In genomic region chr18:63697261-63697660, GRCh38 we compare ENCODE assay signal across 33 cellular contexts. TPM values are rescaled to one million over a fixed set of nuclear protein-coding genes. Genes with fewer than 3 reads are reported as not detected.
A peak's percentile ranks its signal among the peaks of the same experiment; 100 is the strongest.
DNase-seq lines count a peak whose midpoint lies in the region; ATAC-seq, FAIRE-seq and TF ChIP-seq lines count a peak whose summit lies in the region.
"Had no signal": no experiment of that assay in that cellular context is flagged by ENCODE, and none has a peak within 500 bp of the region (broad histone marks: within the 10 kb centered on the region; RNA-seq: fewer than 3 reads in every experiment).

No MANE protein-coding gene starts in this region.

- CTCF ChIA-PET in BJ (lab: Yijun Ruan, JAX) = no interaction called here

- TF ChIP-seq CTCF in BJ (IDR thresholded peaks at IDR 0.05; ENCODE audit: insufficient read depth, low read depth, low read length) (no peak), HFFc6 (IDR thresholded peaks at IDR 0.05) (no peak), suprapubic skin (IDR thresholded peaks at IDR 0.05) (no peak), upper lobe of right lung (IDR thresholded peaks at IDR 0.05) (no peak), mucosa of descending colon (IDR thresholded peaks at IDR 0.05) (no peak)

- H3K36me3 ChIP-seq in BJ (ENCODE audit: control insufficient read depth, insufficient read depth, low read length) (no peaks in the 10 kb centered on the region), mesodermal cell (ENCODE audit: control insufficient read depth, insufficient read depth, low read length) (no peaks in the 10 kb centered on the region), suprapubic skin (no peaks in the 10 kb centered on the region), upper lobe of right lung (no peaks in the 10 kb centered on the region), mucosa of descending colon (ENCODE audit: low read depth) (no peaks in the 10 kb centered on the region)
- H3K36me3 ChIP-seq: neural progenitor cell, thoracic aorta, uterus had no signal

- no peak overlapping the region for H3K4me3 Mint-ChIP-seq in HFFc6
- H3K4me3 Mint-ChIP-seq: activated CD8-positive, alpha-beta T cell treated with anti-CD3 and anti-CD28 coated beads for 36 hours; activated naive CD4-positive, alpha-beta T cell treated with anti-CD3 and anti-CD28 coated beads, Interleukin-2, amount 10 ng/mL, durations not matched to agents 7 days and 5 days; immature natural killer cell; neural progenitor cell; stimulated activated naive CD8-positive, alpha-beta T cell treated with anti-CD3 and anti-CD28 coated beads, Interleukin-15, Interleukin-2, amounts not matched to agents 100 ng/mL and 50 ng/mL, for 24 hours had no signal

- intact Hi-C loops in upper lobe of right lung (cut with DNase I) (no loop called here), mucosa of descending colon (cut with DNase I, micrococcal nuclease) (no loop called here)

- peak overlapping the region; percentile 58 for H3K27ac Mint-ChIP-seq in HFFc6
- H3K27ac Mint-ChIP-seq: activated CD8-positive, alpha-beta T cell treated with anti-CD3 and anti-CD28 coated beads for 36 hours; activated naive CD4-positive, alpha-beta T cell treated with anti-CD3 and anti-CD28 coated beads, Interleukin-2, amount 10 ng/mL, durations not matched to agents 7 days and 5 days; immature natural killer cell; neural progenitor cell; stimulated activated naive CD8-positive, alpha-beta T cell treated with anti-CD3 and anti-CD28 coated beads, Interleukin-15, Interleukin-2, amounts not matched to agents 100 ng/mL and 50 ng/mL, for 24 hours had no signal

- peaks cover 11% of the 10 kb centered on the region for H3K9me3 Mint-ChIP-seq in HFFc6
- H3K9me3 Mint-ChIP-seq: activated naive CD4-positive, alpha-beta T cell treated with anti-CD3 and anti-CD28 coated beads, Interleukin-2, amount 10 ng/mL, durations not matched to agents 7 days and 5 days had no signal

- peaks cover 49% of the 10 kb centered on the region for H3K4me1 Mint-ChIP-seq in HFFc6 (ENCODE audit: low read depth)
- H3K4me1 Mint-ChIP-seq: activated naive CD4-positive, alpha-beta T cell treated with anti-CD3 and anti-CD28 coated beads, Interleukin-2, amount 10 ng/mL, durations not matched to agents 7 days and 5 days; immature natural killer cell; neural progenitor cell had no signal

- ATAC-seq in upper lobe of right lung = no peak
- no peak for ATAC-seq in mucosa of descending colon
- ATAC-seq: activated CD8-positive, alpha-beta T cell treated with anti-CD3 and anti-CD28 coated beads for 36 hours; right cardiac atrium; Right ventricle myocardium inferior had no signal

- peaks cover 31% of the 10 kb centered on the region for H3K36me3 Mint-ChIP-seq in HFFc6 (ENCODE audit: low read depth)
- H3K36me3 Mint-ChIP-seq: activated naive CD4-positive, alpha-beta T cell treated with anti-CD3 and anti-CD28 coated beads, Interleukin-2, amount 10 ng/mL, durations not matched to agents 7 days and 5 days; immature natural killer cell; neural progenitor cell had no signal

- H3K27me3 ChIP-seq in BJ (ENCODE audit: control insufficient read depth, insufficient read depth, low read length) = no peaks in the 10 kb centered on the region
- no peaks in the 10 kb centered on the region for H3K27me3 ChIP-seq in suprapubic skin
- H3K27me3 ChIP-seq in upper lobe of right lung = no peaks in the 10 kb centered on the region
- H3K27me3 ChIP-seq: neural progenitor cell, uterus had no signal

- no peaks in the 10 kb centered on the region for H3K4me1 ChIP-seq in mesodermal cell (ENCODE audit: control insufficient read depth, insufficient read depth, low read length, poor library complexity, severe bottlenecking)
- H3K4me1 ChIP-seq in suprapubic skin = no peaks in the 10 kb centered on the region
- H3K4me1 ChIP-seq in upper lobe of right lung = no peaks in the 10 kb centered on the region
- H3K4me1 ChIP-seq in mucosa of descending colon (ENCODE audit: low read depth) = no peaks in the 10 kb centered on the region
- H3K4me1 ChIP-seq: neural progenitor cell, uterus had no signal

- no peak for FAIRE-seq in GM12891 (lab: Jason Lieb, UNC)

- H3K4me3 ChIP-seq in BJ (ENCODE audit: low read depth, low read length) = no peak overlapping the region
- H3K4me3 ChIP-seq in mesodermal cell (ENCODE audit: extremely low read depth, insufficient read depth, low read length, poor library complexity, severe bottlenecking) = no peak overlapping the region
- no peak overlapping the region for H3K4me3 ChIP-seq in suprapubic skin
- no peak overlapping the region for H3K4me3 ChIP-seq in upper lobe of right lung
- no peak overlapping the region for H3K4me3 ChIP-seq in mucosa of descending colon
- H3K4me3 ChIP-seq: neural progenitor cell, thoracic aorta, uterus had no signal

- DNase-seq in BJ (ENCODE audit: low read depth) (peak; percentile 36), HFFc6 (peak; percentile 69), astrocyte of the hippocampus (ENCODE audit: low read depth, low spot score) (peak; percentile 3), GM12891 (ENCODE audit: insufficient read length, low spot score) (no peak), suprapubic skin (ENCODE audit: low spot score in 2 of 2) (no peak), upper lobe of right lung (no peak), mucosa of descending colon (no peak)
- DNase-seq: activated CD4-positive, alpha-beta T cell treated with anti-CD3 and anti-CD28 coated beads for 1 hour; activated CD8-positive, alpha-beta memory T cell treated with anti-CD3 and anti-CD28 coated beads, Interleukin-2, amount 50 U/mL, for 48 hours; activated CD8-positive, alpha-beta T cell treated with anti-CD3 and anti-CD28 coated beads for 36 hours; activated naive CD4-positive, alpha-beta T cell treated with anti-CD3 and anti-CD28 coated beads, Interleukin-2, amount 10 ng/mL, durations not matched to agents 7 days and 5 days; C1 segment of cervical spinal cord; GF-D8; GOT3; immature natural killer cell; KG1; mammary epithelial cell; MM.1S; NCI-H1105 treated with DMSO at 0.1 percent for 48 hours; NCI-H2029 treated with DMSO at 0.1 percent for 48 hours; NCI-H2227 treated with DMSO at 0.1 percent for 48 hours; NCI-H526; right cardiac atrium; stimulated activated CD8-positive, alpha-beta memory T cell treated with anti-CD3 and anti-CD28 coated beads, Interleukin-4, amount 100 ng/mL, for 48 hours; T-helper 2 cell; uterus had no signal

- peak overlapping the region; percentile 17 for H3K27ac ChIP-seq in mesodermal cell (ENCODE audit: low read depth, low read length, severe bottlenecking)
- no peak overlapping the region for H3K27ac ChIP-seq in suprapubic skin
- H3K27ac ChIP-seq in upper lobe of right lung = no peak overlapping the region
- H3K27ac ChIP-seq: neural progenitor cell, thoracic aorta, uterus had no signal

- TF ChIP-seq EP300 in suprapubic skin (IDR thresholded peaks at IDR 0.05) = no peak

- H3K27me3 Mint-ChIP-seq in HFFc6 (ENCODE audit: insufficient read depth) = no peaks in the 10 kb centered on the region
- H3K27me3 Mint-ChIP-seq: activated CD8-positive, alpha-beta T cell treated with anti-CD3 and anti-CD28 coated beads for 36 hours; activated naive CD4-positive, alpha-beta T cell treated with anti-CD3 and anti-CD28 coated beads, Interleukin-2, amount 10 ng/mL, durations not matched to agents 7 days and 5 days; stimulated activated naive CD8-positive, alpha-beta T cell treated with anti-CD3 and anti-CD28 coated beads, Interleukin-15, Interleukin-2, amounts not matched to agents 100 ng/mL and 50 ng/mL, for 24 hours had no signal

- POLR2A ChIA-PET in BJ (lab: Charles Lee) = no interaction called here

- no peak for TF ChIP-seq POLR2A in GM12891 (IDR thresholded peaks at IDR 0.05; ENCODE audit: low read depth, low read length)
- no peak for TF ChIP-seq POLR2A in suprapubic skin (IDR thresholded peaks at IDR 0.05)

- H3K9me3 ChIP-seq in mesodermal cell (ENCODE audit: control insufficient read depth, low read length) (no peaks in the 10 kb centered on the region), suprapubic skin (no peaks in the 10 kb centered on the region), upper lobe of right lung (no peaks in the 10 kb centered on the region), mucosa of descending colon (no peaks in the 10 kb centered on the region)
- H3K9me3 ChIP-seq: thoracic aorta, uterus had no signal

- WGBS in mesodermal cell (ENCODE audit: insufficient coverage in 2 of 2), 2 experiments = no CpG with 5 or more reads among the region's 1 CpG
- WGBS in suprapubic skin = 67% methylated on average over 1 of the region's 1 CpG

TF ChIP-seq in GM12891, 5 proteins besides CTCF, POLR2A, EP300 and RAD21:
- TF ChIP-seq POLR2AphosphoS5 (IDR thresholded peaks at IDR 0.05; ENCODE audit: low read depth, low read length) = no peak
- TF ChIP-seq POU2F2 (IDR thresholded peaks at IDR 0.05; ENCODE audit: low read depth, low read length) = no peak
- TF ChIP-seq TAF1 (IDR thresholded peaks at IDR 0.05; ENCODE audit: low read depth, low read length) = no peak
- TF ChIP-seq SPI1 (IDR thresholded peaks at IDR 0.05; ENCODE audit: low read depth, low read length) = no peak
- TF ChIP-seq PAX5 (IDR thresholded peaks at IDR 0.05; ENCODE audit: insufficient read depth, low read length, severe bottlenecking) = no peak

RNA-seq across cellular contexts. Expression of gene SERPINB11, which starts 5.5 kb away (rescaled TPM):
- polyA plus RNA-seq in BJ (2011; rRNA removed) = not detected in 2 replicates
- not detected in 2 replicates for polyA minus RNA-seq in BJ (2011; rRNA and poly(A)+ RNA removed)
- not detected for total RNA-seq in HFFc6 (2021; fragmentation: NEBNext Ultra II Directional; extraction: Animal tissue kit (Norgen Biotek cat#: 25700))
- polyA plus RNA-seq in mesodermal cell (2013, experiment 1 of 2) = not detected
- polyA plus RNA-seq in mesodermal cell (2013, experiment 2 of 2) = not detected
- polyA plus RNA-seq in GM12891 (2012; ENCODE audit: low read depth, missing spikeins) = not detected
- total RNA-seq in suprapubic skin = under 1 TPM in 1 of 4 donors, not detected in 3; 0.45 TPM
- not detected for total RNA-seq in upper lobe of right lung
- not detected for total RNA-seq in mucosa of descending colon
- total RNA-seq: activated CD8-positive, alpha-beta T cell treated with anti-CD3 and anti-CD28 coated beads for 36 hours; chondrocyte; glomerular endothelial cell; mammary epithelial cell; right cardiac atrium; Right ventricle myocardium inferior; thoracic aorta; uterus had no signal
- polyA plus RNA-seq: immature natural killer cell, mammary epithelial cell, right cardiac atrium had no signal

RNA-seq across cellular contexts. Expression of gene SERPINB3, which starts 35.6 kb away (rescaled TPM):
- polyA plus RNA-seq in BJ (2011; rRNA removed) = not detected in 2 replicates
- polyA minus RNA-seq in BJ (2011; rRNA and poly(A)+ RNA removed) = not detected in 2 replicates
- not detected for total RNA-seq in HFFc6 (2021; fragmentation: NEBNext Ultra II Directional; extraction: Animal tissue kit (Norgen Biotek cat#: 25700))
- not detected for polyA plus RNA-seq in mesodermal cell (2013, experiment 1 of 2)
- polyA plus RNA-seq in mesodermal cell (2013, experiment 2 of 2) = not detected
- not detected for polyA plus RNA-seq in GM12891 (2012; ENCODE audit: low read depth, missing spikeins)
- total RNA-seq in suprapubic skin (10 to 100 TPM in 3 of 4 donors, 1 to 10 TPM in 1; 1.5 to 30.1 (median 23.0) TPM), upper lobe of right lung (not detected), mucosa of descending colon (not detected)
- total RNA-seq: activated CD8-positive, alpha-beta T cell treated with anti-CD3 and anti-CD28 coated beads for 36 hours; chondrocyte; glomerular endothelial cell; right cardiac atrium; Right ventricle myocardium inferior; thoracic aorta; uterus had no signal
- polyA plus RNA-seq: immature natural killer cell, right cardiac atrium had no signal

RNA-seq across cellular contexts. Expression of gene SERPINB4, which starts 53.2 kb away (rescaled TPM):
- 0.06 TPM in 1 of 2 replicates, not detected in the other for polyA plus RNA-seq in BJ (2011; rRNA removed)
- polyA minus RNA-seq in BJ (2011; rRNA and poly(A)+ RNA removed) = not detected in 2 replicates
- not detected for total RNA-seq in HFFc6 (2021; fragmentation: NEBNext Ultra II Directional; extraction: Animal tissue kit (Norgen Biotek cat#: 25700))
- polyA plus RNA-seq in mesodermal cell (2013, experiment 1 of 2) = not detected
- polyA plus RNA-seq in mesodermal cell (2013, experiment 2 of 2) = not detected
- not detected for polyA plus RNA-seq in GM12891 (2012; ENCODE audit: low read depth, missing spikeins)
- total RNA-seq in suprapubic skin (1 to 10 TPM in 1 of 4 donors, under 1 TPM in 2, not detected in 1; 0.44 to 1.1 (median 0.60) TPM), upper lobe of right lung (not detected), mucosa of descending colon (not detected)
- total RNA-seq: activated CD8-positive, alpha-beta T cell treated with anti-CD3 and anti-CD28 coated beads for 36 hours; chondrocyte; glomerular endothelial cell; right cardiac atrium; Right ventricle myocardium inferior; thoracic aorta; uterus had no signal
- polyA plus RNA-seq: immature natural killer cell, right cardiac atrium had no signal

Comparison
In these comparisons a context has a peak if more than half of its experiments do, and no peak if none do; other contexts are left out.
1. DNase-seq: peak in BJ (single experiment), HFFc6 (single experiment) and astrocyte of the hippocampus (single experiment); none in GM12891 (single experiment), suprapubic skin (0 of 2), upper lobe of right lung (single experiment) and mucosa of descending colon (0 of 3).